22 cellular contexts compared by ENCODE assay signal in the genomic region with DNA sequence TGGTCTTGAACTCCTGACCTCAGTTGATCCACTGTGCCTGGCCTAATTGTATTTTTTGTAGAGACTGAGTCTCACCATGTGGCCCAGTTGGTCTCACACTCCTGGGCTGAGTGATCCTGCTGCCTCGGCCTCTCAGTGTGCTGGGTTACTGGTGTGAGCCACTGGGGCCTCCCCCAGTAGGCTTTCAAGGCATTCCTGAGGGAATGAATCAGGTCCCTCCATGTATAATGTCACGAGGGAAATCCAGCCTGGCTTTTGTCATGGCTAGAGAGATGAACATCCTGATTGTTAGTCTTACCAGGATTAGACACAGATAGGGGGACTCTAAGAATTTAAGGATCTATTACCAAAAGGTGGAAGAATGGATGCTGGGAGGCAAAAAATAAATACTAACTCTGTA. TPM values are rescaled to one million over a fixed set of nuclear protein-coding genes. Genes with fewer than 3 reads are reported as not detected.
DNase-seq lines count a peak whose midpoint lies in the region; ATAC-seq, FAIRE-seq and TF ChIP-seq lines count a peak whose summit lies in the region.
"Had no signal": no experiment of that assay in that cellular context is flagged by ENCODE, and none has a peak within 500 bp of the region (broad histone marks: within the 10 kb centered on the region; RNA-seq: fewer than 3 reads in every experiment).

No MANE protein-coding gene starts in this region.

- FAIRE-seq in H54 (lab: Jason Lieb, UNC), result peak; percentile 69
- FAIRE-seq: A549, frontal cortex had no signal

- TF ChIP-seq POLR2A in H54 (IDR thresholded peaks at IDR 0.05; ENCODE audit: low read depth, low read length), result no peak
- no peak for TF ChIP-seq POLR2A in erythroblast (IDR thresholded peaks at IDR 0.05; ENCODE audit: low read length)

- no peak overlapping the region for H3K4me3 Mint-ChIP-seq in WTC11
- H3K4me3 Mint-ChIP-seq: activated CD8-positive, alpha-beta memory T cell treated with anti-CD3 and anti-CD28 coated beads, Interleukin-2, amount 10 ng/mL, durations not matched to agents 7 days and 5 days; activated naive CD8-positive, alpha-beta T cell treated with anti-CD3 and anti-CD28 coated beads, Interleukin-2, amount 50 U/mL, for 24 hours; natural killer cell had no signal

- no peaks in the 10 kb centered on the region for H3K4me1 Mint-ChIP-seq in WTC11
- H3K4me1 Mint-ChIP-seq: activated CD8-positive, alpha-beta memory T cell treated with anti-CD3 and anti-CD28 coated beads, Interleukin-2, amount 10 ng/mL, durations not matched to agents 7 days and 5 days; activated naive CD8-positive, alpha-beta T cell treated with anti-CD3 and anti-CD28 coated beads, Interleukin-2, amount 50 U/mL, for 24 hours; natural killer cell had no signal

- no peaks in the 10 kb centered on the region for H3K27me3 Mint-ChIP-seq in WTC11 (ENCODE audit: low read depth)
- H3K27me3 Mint-ChIP-seq: activated CD8-positive, alpha-beta memory T cell treated with anti-CD3 and anti-CD28 coated beads, Interleukin-2, amount 10 ng/mL, durations not matched to agents 7 days and 5 days; activated naive CD8-positive, alpha-beta T cell treated with anti-CD3 and anti-CD28 coated beads, Interleukin-2, amount 50 U/mL, for 24 hours had no signal

- peak; percentile 47 for DNase-seq in AG08395 (ENCODE audit: low spot score)
- peak; percentile 20 for DNase-seq in H54 (ENCODE audit: insufficient read length, low spot score)
- DNase-seq in WTC11 (ENCODE audit: low spot score), result no peak
- DNase-seq in iris pigment epithelial cell (ENCODE audit: low read depth), result peak; percentile 40
- DNase-seq in NCI-H1417 (lab: John Stamatoyannopoulos, UW), result no peak
- DNase-seq in erythroblast (lab: John Stamatoyannopoulos, UW), result no peak
- DNase-seq: activated CD4-positive, alpha-beta T cell treated with anti-CD3 and anti-CD28 coated beads for 4 hours; activated CD8-positive, alpha-beta memory T cell treated with anti-CD3 and anti-CD28 coated beads, Interleukin-2, amount 10 ng/mL, durations not matched to agents 7 days and 5 days; activated naive CD8-positive, alpha-beta T cell treated with anti-CD3 and anti-CD28 coated beads, Interleukin-2, amount 50 U/mL, for 24 hours; dorsolateral prefrontal cortex; kidney glomerular epithelial cell; natural killer cell; NCI-H2171 treated with DMSO at 0.1 percent for 48 hours; NCI-H69; stimulated activated naive CD4-positive, alpha-beta T cell; SW 1271 had no signal

- ATAC-seq in WTC11, result peak; percentile 48
- no peak for ATAC-seq in HG02763 (IDR thresholded peaks at IDR 0.05; ENCODE audit: unreplicated experiment)
- ATAC-seq in HG03045 (IDR thresholded peaks at IDR 0.05; ENCODE audit: unreplicated experiment), result no peak
- ATAC-seq: A549; activated CD8-positive, alpha-beta memory T cell treated with anti-CD3 and anti-CD28 coated beads, Interleukin-2, amount 10 ng/mL, durations not matched to agents 7 days and 5 days; activated naive CD8-positive, alpha-beta T cell treated with anti-CD3 and anti-CD28 coated beads, Interleukin-2, amount 50 U/mL, for 24 hours; natural killer cell; Right ventricle myocardium inferior had no signal

- no peak for TF ChIP-seq CTCF in WTC11 (IDR thresholded peaks at IDR 0.05)

- POLR2A ChIA-PET in WTC11 (lab: Charles Lee), result no interaction called here

- CTCF ChIA-PET in WTC11 (lab: Charles Lee), result no interaction called here

- no peak overlapping the region for H3K27ac Mint-ChIP-seq in WTC11
- H3K27ac Mint-ChIP-seq: activated CD8-positive, alpha-beta memory T cell treated with anti-CD3 and anti-CD28 coated beads, Interleukin-2, amount 10 ng/mL, durations not matched to agents 7 days and 5 days; activated naive CD8-positive, alpha-beta T cell treated with anti-CD3 and anti-CD28 coated beads, Interleukin-2, amount 50 U/mL, for 24 hours; activated T-helper 2 cell treated with anti-CD3 and anti-CD28 coated beads, Interferon-gamma antibody, Interleukin-2, Interleukin-4, amounts not matched to agents 10 μg/mL and 5 μg/mL and 100 μg/mL, durations not matched to agents 14 hours and 24 hours and 36 hours; natural killer cell had no signal

- H3K9me3 Mint-ChIP-seq in WTC11, result peaks cover 4% of the 10 kb centered on the region
- H3K9me3 Mint-ChIP-seq: activated naive CD8-positive, alpha-beta T cell treated with anti-CD3 and anti-CD28 coated beads, Interleukin-2, amount 50 U/mL, for 24 hours; natural killer cell had no signal

- no peaks in the 10 kb centered on the region for H3K36me3 Mint-ChIP-seq in WTC11
- H3K36me3 Mint-ChIP-seq: natural killer cell had no signal

TF ChIP-seq in WTC11, 78 proteins besides CTCF, POLR2A, EP300 and RAD21 (continues in another document):
- TF ChIP-seq, protein P1, sequence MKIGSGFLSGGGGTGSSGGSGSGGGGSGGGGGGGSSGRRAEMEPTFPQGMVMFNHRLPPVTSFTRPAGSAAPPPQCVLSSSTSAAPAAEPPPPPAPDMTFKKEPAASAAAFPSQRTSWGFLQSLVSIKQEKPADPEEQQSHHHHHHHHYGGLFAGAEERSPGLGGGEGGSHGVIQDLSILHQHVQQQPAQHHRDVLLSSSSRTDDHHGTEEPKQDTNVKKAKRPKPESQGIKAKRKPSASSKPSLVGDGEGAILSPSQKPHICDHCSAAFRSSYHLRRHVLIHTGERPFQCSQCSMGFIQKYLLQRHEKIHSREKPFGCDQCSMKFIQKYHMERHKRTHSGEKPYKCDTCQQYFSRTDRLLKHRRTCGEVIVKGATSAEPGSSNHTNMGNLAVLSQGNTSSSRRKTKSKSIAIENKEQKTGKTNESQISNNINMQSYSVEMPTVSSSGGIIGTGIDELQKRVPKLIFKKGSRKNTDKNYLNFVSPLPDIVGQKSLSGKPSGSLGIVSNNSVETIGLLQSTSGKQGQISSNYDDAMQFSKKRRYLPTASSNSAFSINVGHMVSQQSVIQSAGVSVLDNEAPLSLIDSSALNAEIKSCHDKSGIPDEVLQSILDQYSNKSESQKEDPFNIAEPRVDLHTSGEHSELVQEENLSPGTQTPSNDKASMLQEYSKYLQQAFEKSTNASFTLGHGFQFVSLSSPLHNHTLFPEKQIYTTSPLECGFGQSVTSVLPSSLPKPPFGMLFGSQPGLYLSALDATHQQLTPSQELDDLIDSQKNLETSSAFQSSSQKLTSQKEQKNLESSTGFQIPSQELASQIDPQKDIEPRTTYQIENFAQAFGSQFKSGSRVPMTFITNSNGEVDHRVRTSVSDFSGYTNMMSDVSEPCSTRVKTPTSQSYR (CRISPR knock-in tag; IDR thresholded peaks at IDR 0.05), result no peak
- TF ChIP-seq USF1 (CRISPR knock-in tag; IDR thresholded peaks at IDR 0.05), result no peak
- TF ChIP-seq, protein P2, sequence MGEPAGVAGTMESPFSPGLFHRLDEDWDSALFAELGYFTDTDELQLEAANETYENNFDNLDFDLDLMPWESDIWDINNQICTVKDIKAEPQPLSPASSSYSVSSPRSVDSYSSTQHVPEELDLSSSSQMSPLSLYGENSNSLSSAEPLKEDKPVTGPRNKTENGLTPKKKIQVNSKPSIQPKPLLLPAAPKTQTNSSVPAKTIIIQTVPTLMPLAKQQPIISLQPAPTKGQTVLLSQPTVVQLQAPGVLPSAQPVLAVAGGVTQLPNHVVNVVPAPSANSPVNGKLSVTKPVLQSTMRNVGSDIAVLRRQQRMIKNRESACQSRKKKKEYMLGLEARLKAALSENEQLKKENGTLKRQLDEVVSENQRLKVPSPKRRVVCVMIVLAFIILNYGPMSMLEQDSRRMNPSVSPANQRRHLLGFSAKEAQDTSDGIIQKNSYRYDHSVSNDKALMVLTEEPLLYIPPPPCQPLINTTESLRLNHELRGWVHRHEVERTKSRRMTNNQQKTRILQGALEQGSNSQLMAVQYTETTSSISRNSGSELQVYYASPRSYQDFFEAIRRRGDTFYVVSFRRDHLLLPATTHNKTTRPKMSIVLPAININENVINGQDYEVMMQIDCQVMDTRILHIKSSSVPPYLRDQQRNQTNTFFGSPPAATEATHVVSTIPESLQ (CRISPR knock-in tag; IDR thresholded peaks at IDR 0.05), result no peak
- TF ChIP-seq, protein P3, sequence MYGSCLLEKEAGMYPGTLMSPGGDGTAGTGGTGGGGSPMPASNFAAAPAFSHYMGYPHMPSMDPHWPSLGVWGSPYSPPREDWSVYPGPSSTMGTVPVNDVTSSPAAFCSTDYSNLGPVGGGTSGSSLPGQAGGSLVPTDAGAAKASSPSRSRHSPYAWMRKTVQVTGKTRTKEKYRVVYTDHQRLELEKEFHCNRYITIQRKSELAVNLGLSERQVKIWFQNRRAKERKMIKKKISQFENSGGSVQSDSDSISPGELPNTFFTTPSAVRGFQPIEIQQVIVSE (CRISPR knock-in tag; IDR thresholded peaks at IDR 0.05; ENCODE audit: borderline replicate concordance), result no peak
- no peak for TF ChIP-seq FOXJ3 (CRISPR knock-in tag; IDR thresholded peaks at IDR 0.05; ENCODE audit: borderline replicate concordance)
- no peak for TF ChIP-seq PREB (CRISPR knock-in tag; IDR thresholded peaks at IDR 0.05; ENCODE audit: borderline replicate concordance)
- TF ChIP-seq, protein P4, sequence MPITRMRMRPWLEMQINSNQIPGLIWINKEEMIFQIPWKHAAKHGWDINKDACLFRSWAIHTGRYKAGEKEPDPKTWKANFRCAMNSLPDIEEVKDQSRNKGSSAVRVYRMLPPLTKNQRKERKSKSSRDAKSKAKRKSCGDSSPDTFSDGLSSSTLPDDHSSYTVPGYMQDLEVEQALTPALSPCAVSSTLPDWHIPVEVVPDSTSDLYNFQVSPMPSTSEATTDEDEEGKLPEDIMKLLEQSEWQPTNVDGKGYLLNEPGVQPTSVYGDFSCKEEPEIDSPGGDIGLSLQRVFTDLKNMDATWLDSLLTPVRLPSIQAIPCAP (CRISPR knock-in tag; IDR thresholded peaks at IDR 0.05), result no peak

RNA-seq across cellular contexts. Expression of gene CPSF2, which starts 51.9 kb away (rescaled TPM):
- total RNA-seq in WTC11 (2021), result 102 to 109 TPM (median 109 TPM) in 3 replicates

RNA-seq across cellular contexts. Expression of gene NDUFB1, which starts 52.2 kb away (rescaled TPM):
- total RNA-seq in WTC11 (2021), result 114 to 121 TPM (median 116 TPM) in 3 replicates

Comparison
In these comparisons a context has a peak if more than half of its experiments do, and no peak if none do; other contexts are left out.
1. DNase-seq: peak in AG08395 (single experiment), H54 (single experiment) and iris pigment epithelial cell (single experiment); none in WTC11 (single experiment), NCI-H1417 (0 of 3) and erythroblast (0 of 2).